ENCODE assay signal across 14 cellular contexts in genomic region chr11:69393865-69394233, GRCh38.
A peak's percentile ranks its signal among the peaks of the same experiment; 100 is the strongest.
DNase-seq lines count a peak whose midpoint lies in the region; ATAC-seq, FAIRE-seq and TF ChIP-seq lines count a peak whose summit lies in the region.
"Had no signal": no experiment of that assay in that cellular context is flagged by ENCODE, and none has a peak within 500 bp of the region (broad histone marks: within the 10 kb centered on the region; RNA-seq: fewer than 3 reads in every experiment).

No MANE protein-coding gene starts in this region.

- H3K9me3 ChIP-seq in right cardiac atrium (ENCODE audit: control insufficient read depth, low read length) (no peaks in the 10 kb centered on the region), H1 (ENCODE audit: insufficient read depth in 2 of 2, low read depth in 1 of 2, low read length in 1 of 2) (peaks cover 10 to 13% of the 10 kb centered on the region in 2 experiments), osteoblast (ENCODE audit: low read depth, low read length) (no peaks in the 10 kb centered on the region)

- no peak overlapping the region for H3K4me3 ChIP-seq in right cardiac atrium (ENCODE audit: low read length)
- no peak overlapping the region for H3K4me3 ChIP-seq in H1 (ENCODE audit: extremely low read depth in 1 of 4, insufficient read depth in 2 of 4, low read depth in 3 of 4, low read length in 4 of 4)
- H3K4me3 ChIP-seq in osteoblast (ENCODE audit: insufficient read depth, low read length), result no peak overlapping the region
- H3K4me3 ChIP-seq: GM23338 had no signal

- no peak overlapping the region for H3K9ac ChIP-seq in H1 (replicated peaks in 1 of 4; ENCODE audit: extremely low read depth in 1 of 4, low read depth in 3 of 4, low read length in 3 of 4)

- no peak overlapping the region for H2AK5ac ChIP-seq in H1 (ENCODE audit: low read depth, low read length)

- H3K23ac ChIP-seq in H1 (ENCODE audit: insufficient read length), result no peak overlapping the region

- no peak overlapping the region for H2BK15ac ChIP-seq in H1 (ENCODE audit: low read length)

- H2AFZ ChIP-seq in H1 (ENCODE audit: low read length) (no peak overlapping the region), osteoblast (ENCODE audit: low read length) (no peak overlapping the region)
- H2AFZ ChIP-seq: GM23338 had no signal

- POLR2A ChIA-PET in H1 (lab: Charles Lee; ENCODE audit: partially characterized antibody), result no interaction called here

- no peak overlapping the region for H2BK120ac ChIP-seq in H1 (replicated peaks; ENCODE audit: low read depth, low read length)

- H4K20me1 ChIP-seq in H1 (replicated peaks in 1 of 2; ENCODE audit: control insufficient read depth in 1 of 2, insufficient read depth in 2 of 2, low read length in 2 of 2) (no peaks in the 10 kb centered on the region), osteoblast (ENCODE audit: insufficient read depth, low read length) (no peaks in the 10 kb centered on the region)

- H2BK20ac ChIP-seq in H1 (ENCODE audit: low read length), result no peak overlapping the region

- H3K27me3 ChIP-seq in right cardiac atrium (ENCODE audit: control insufficient read depth, insufficient read depth) (no peaks in the 10 kb centered on the region), H1 (replicated peaks in 1 of 4; ENCODE audit: control insufficient read depth in 3 of 4, extremely low read depth in 1 of 4, insufficient read depth in 3 of 4, low read length in 3 of 4) (no peaks in the 10 kb centered on the region), osteoblast (ENCODE audit: insufficient read depth, low read length) (no peaks in the 10 kb centered on the region)

- H3K4me1 ChIP-seq in right cardiac atrium (ENCODE audit: control insufficient read depth, insufficient read depth, low read length), result no peaks in the 10 kb centered on the region
- H3K4me1 ChIP-seq in H1 (replicated peaks in 1 of 4; ENCODE audit: control insufficient read depth in 3 of 4, insufficient read depth in 4 of 4, low read length in 3 of 4), result no peaks in the 10 kb centered on the region
- H3K4me1 ChIP-seq in osteoblast (ENCODE audit: insufficient read depth, low read length), result peaks cover 11% of the 10 kb centered on the region

- H3K23me2 ChIP-seq in H1 (ENCODE audit: low read depth, low read length), result no peaks in the 10 kb centered on the region

- H3K27ac ChIP-seq in right cardiac atrium (ENCODE audit: low read length) (no peak overlapping the region), H1 (ENCODE audit: low read depth, low read length) (no peak overlapping the region), osteoblast (ENCODE audit: low read depth, low read length) (no peak overlapping the region)
- H3K27ac ChIP-seq: 22Rv1 had no signal

- no peak overlapping the region for H3K4ac ChIP-seq in H1 (replicated peaks; ENCODE audit: insufficient read length, low read depth, low read length)

- H3K36me3 ChIP-seq in H1 (ENCODE audit: control insufficient read depth in 2 of 4, insufficient read depth in 4 of 4, low read length in 3 of 4) (no peaks in the 10 kb centered on the region), osteoblast (ENCODE audit: insufficient read depth, low read length) (no peaks in the 10 kb centered on the region)

- TF ChIP-seq RAD21 in H1 (IDR thresholded peaks at IDR 0.05 in 1 of 2, conservative IDR thresholded peaks at IDR 0.05 in 1 of 2; ENCODE audit: low read depth in 2 of 2, low read length in 2 of 2), result no peak

- H4K91ac ChIP-seq in H1 (replicated peaks; ENCODE audit: insufficient read length, low read length), result no peak overlapping the region

- TF ChIP-seq POLR2A in H1 (IDR thresholded peaks at IDR 0.05; ENCODE audit: control extremely low read depth in 1 of 2, low read depth in 2 of 2, low read length in 2 of 2) (no peak), erythroblast (IDR thresholded peaks at IDR 0.05; ENCODE audit: low read length) (no peak)

- no peak overlapping the region for H3K18ac ChIP-seq in H1 (ENCODE audit: extremely low read depth, low read length)

- H3K4me2 ChIP-seq in H1 (ENCODE audit: insufficient read depth in 1 of 2, low read depth in 2 of 2, low read length in 2 of 2) (no peak overlapping the region), osteoblast (ENCODE audit: insufficient read depth, low read length) (no peak overlapping the region)
- H3K4me2 ChIP-seq: GM23338 had no signal

- H2BK12ac ChIP-seq in H1 (ENCODE audit: low read depth, low read length), result no peak overlapping the region

- H3K79me1 ChIP-seq in H1 (ENCODE audit: low read depth, low read length), result no peaks in the 10 kb centered on the region

- DNase-seq in Right ventricle myocardium superior, result peak; percentile 30
- DNase-seq in right cardiac atrium, result no peak
- DNase-seq in H1 (ENCODE audit: low read depth in 1 of 2, low spot score in 2 of 2), result no peak
- DNase-seq in osteoblast (ENCODE audit: insufficient read length, low spot score, missing footprints), result peak; percentile 14
- DNase-seq in erythroblast (lab: John Stamatoyannopoulos, UW), result no peak
- no peak for DNase-seq in HuH-7.5 (ENCODE audit: low spot score)
- no peak for DNase-seq in HPDE6-E6E7 (ENCODE audit: extremely low spot score)
- DNase-seq: Calu3; CD4-positive, alpha-beta T cell; DMS 273 treated with DMSO at 0.1 percent for 48 hours; H9 had no signal

- TF ChIP-seq EP300 in H1 (IDR thresholded peaks at IDR 0.05; ENCODE audit: borderline replicate concordance in 1 of 2, low read depth in 2 of 2, low read length in 2 of 2), result no peak

- peak overlapping the region; percentile 65; the same call in 1 of the 2 replicates for H4K8ac ChIP-seq in H1 (ENCODE audit: extremely low read depth, insufficient read depth, low read length)

- intact Hi-C loops in Right ventricle myocardium superior (cut with DNase I) (no loop called here), right cardiac atrium (cut with DNase I) (no loop called here)

- H2BK5ac ChIP-seq in H1 (ENCODE audit: low read depth, low read length), result no peak overlapping the region

- H3K14ac ChIP-seq in H1 (ENCODE audit: insufficient read length), result no peak overlapping the region

- no peaks in the 10 kb centered on the region for H3K79me2 ChIP-seq in H1 (ENCODE audit: control insufficient read depth in 1 of 2, insufficient read depth in 2 of 2, low read length in 2 of 2)
- no peaks in the 10 kb centered on the region for H3K79me2 ChIP-seq in osteoblast (ENCODE audit: insufficient read depth, low read length)

- H3K56ac ChIP-seq in H1 (replicated peaks; ENCODE audit: insufficient read length, low read depth, low read length), result no peak overlapping the region

- 77% methylated on average over 8 of the region's 8 CpGs for WGBS in right cardiac atrium
- WGBS in H1 (ENCODE audit: extremely low coverage in 1 of 2, insufficient coverage in 1 of 2, insufficient read length in 1 of 2, insufficient replicate concordance in 2 of 2, low coverage in 1 of 2, low lambda C conversion rate in 2 of 2, missing lambda C conversion rate in 1 of 2), 2 experiments, result 95% methylated on average over 8 of the region's 8 CpGs; no CpG with 5 or more reads in 1 of the 2 experiments

- ATAC-seq in Right ventricle myocardium superior (ENCODE audit: poor library complexity), result no peak
- no peak for ATAC-seq in right cardiac atrium
- ATAC-seq in GM18861 (IDR thresholded peaks at IDR 0.05; ENCODE audit: unreplicated experiment), result no peak

- no peak for TF ChIP-seq CTCF in H1 (IDR thresholded peaks at IDR 0.05; ENCODE audit: control extremely low read depth in 1 of 3, insufficient read depth in 1 of 3, low read depth in 1 of 3, low read length in 3 of 3)
- TF ChIP-seq CTCF in osteoblast (IDR thresholded peaks at IDR 0.05; ENCODE audit: extremely low read depth, low read depth, low read length), result no peak

- CTCF ChIA-PET in H1 (lab: Charles Lee; ENCODE audit: partially characterized antibody), result interaction anchor here (0.7 to 1.3 kb wide), 3 partner anchors 14 to 54 kb away, joined by 3 read pairs; no protein-coding TSS in a partner anchor

- no peak for FAIRE-seq in H1 (lab: Jason Lieb, UNC)

- H4K5ac ChIP-seq in H1 (ENCODE audit: insufficient read length, low read depth, low read length), result no peak overlapping the region

TF ChIP-seq in H1, 55 proteins besides CTCF, POLR2A, EP300 and RAD21:
- TF ChIP-seq CREB1 (IDR thresholded peaks at IDR 0.05) (no peak), TAF7 (optimal IDR thresholded peaks at IDR 0.05; ENCODE audit: borderline replicate concordance, low read depth, low read length) (no peak), ZNF274 (IDR thresholded peaks at IDR 0.05; ENCODE audit: borderline replicate concordance, extremely low read depth, low read length) (no peak), EGR1 (IDR thresholded peaks at IDR 0.05; ENCODE audit: borderline replicate concordance, low read depth, low read length) (no peak), MAFK (IDR thresholded peaks at IDR 0.05; ENCODE audit: low read depth, low read length) (no peak), SIX5 (IDR thresholded peaks at IDR 0.05; ENCODE audit: low read depth, low read length) (no peak), MAX (IDR thresholded peaks at IDR 0.05) (no peak), SIN3A (conservative IDR thresholded peaks at IDR 0.05 in 1 of 2, IDR thresholded peaks at IDR 0.05 in 1 of 2; ENCODE audit: low read depth in 1 of 2, low read length in 2 of 2) (no peak), SUZ12 (IDR thresholded peaks at IDR 0.05; ENCODE audit: low read length) (no peak), BRCA1 (IDR thresholded peaks at IDR 0.05; ENCODE audit: low read depth, low read length) (no peak), KDM4A (IDR thresholded peaks at IDR 0.05; ENCODE audit: low read depth, low read length, severe bottlenecking) (no peak), GTF2F1 (IDR thresholded peaks at IDR 0.05; ENCODE audit: borderline replicate concordance, low read depth, low read length) (no peak), RBBP5 (IDR thresholded peaks at IDR 0.05; ENCODE audit: borderline replicate concordance, low read depth, low read length) (no peak), TEAD4 (IDR thresholded peaks at IDR 0.05; ENCODE audit: low read depth, low read length) (no peak), KDM5A (IDR thresholded peaks at IDR 0.05; ENCODE audit: low read length) (no peak), TAF1 (IDR thresholded peaks at IDR 0.05; ENCODE audit: low read depth, low read length) (no peak), RNF2 (IDR thresholded peaks at IDR 0.05; ENCODE audit: borderline replicate concordance, low read depth, low read length, missing control alignments, poor library complexity, severe bottlenecking) (no peak), CHD1 (IDR thresholded peaks at IDR 0.05; ENCODE audit: low read depth, low read length) (no peak)

Comparison
In these comparisons a context has a peak if more than half of its experiments do, and no peak if none do; other contexts are left out.
1. DNase-seq: peak in Right ventricle myocardium superior (single experiment) and osteoblast (single experiment); none in right cardiac atrium (0 of 3), H1 (0 of 2), erythroblast (0 of 2), HuH-7.5 (single experiment) and HPDE6-E6E7 (single experiment).